36 cellular contexts compared by ENCODE assay signal in genomic region chr17:63758428-63758827, GRCh38.
"Had no signal": no experiment of that assay in that cellular context is flagged by ENCODE, and none has a peak within 500 bp of the region (broad histone marks: within the 10 kb centered on the region; RNA-seq: fewer than 3 reads in every experiment).

No MANE protein-coding gene starts in this region.

- H3K4me1 ChIP-seq: breast epithelium had no signal

- FAIRE-seq: RCC 7860 had no signal

- H3K27me3 Mint-ChIP-seq: activated B cell treated with CpG ODN at 0.5 μM for 24 hours; activated CD4-positive, alpha-beta memory T cell treated with anti-CD3 and anti-CD28 coated beads for 36 hours; activated naive CD8-positive, alpha-beta T cell treated with anti-CD3 and anti-CD28 coated beads for 36 hours; activated T-helper 17 cell treated with anti-CD3 and anti-CD28 coated beads, Interleukin-2, amount 50 U/mL, for 72 hours; T-cell had no signal

- DNase-seq: activated B cell treated with CpG ODN at 0.5 μM for 24 hours; activated CD4-positive, alpha-beta memory T cell treated with anti-CD3 and anti-CD28 coated beads for 36 hours; activated CD4-positive, alpha-beta T cell treated with anti-CD3 and anti-CD28 coated beads for 4 hours; activated CD4-positive, alpha-beta T cell treated with anti-CD3 and anti-CD28 coated beads, Interleukin-2, amount 50 U/mL, for 1 hour; activated CD4-positive, CD25-positive, alpha-beta regulatory T cell treated with anti-CD3 and anti-CD28 coated beads, Interleukin-2, amount 50 U/mL, for 72 hours; activated CD8-positive, alpha-beta memory T cell treated with anti-CD3 and anti-CD28 coated beads, Interleukin-2, amount 50 U/mL, for 4 hours; activated effector memory CD4-positive, alpha-beta T cell treated with anti-CD3 and anti-CD28 coated beads, Interleukin-2, amount 50 U/mL, for 16 hours; activated naive CD4-positive, alpha-beta T cell; activated naive CD4-positive, alpha-beta T cell treated with anti-CD3 and anti-CD28 coated beads, Interleukin-2, amount 50 U/mL, for 16 hours; activated naive CD8-positive, alpha-beta T cell treated with anti-CD3 and anti-CD28 coated beads for 36 hours; activated T-cell treated with anti-CD3 and anti-CD28 coated beads for 4 hours; activated T-cell treated with anti-CD3 and anti-CD28 coated beads, Interleukin-2, amount 50 U/mL, for 48 hours; amniotic stem cell; aorta; Kasumi-1; MG63; NCI-H1048; NCI-H1105 treated with DMSO at 0.1 percent for 48 hours; NCI-H1436; NCI-H1694; NCI-H1930; NCI-H2081 treated with DMSO at 0.1 percent for 48 hours; NCI-H345; NCI-H524 treated with DMSO at 0.1 percent for 48 hours; PC-9; SIG-M5; T-cell; T-helper 2 cell; T-helper 9 cell had no signal

- H3K4me3 ChIP-seq: breast epithelium, MG63, PC-9 had no signal

- H3K4me2 ChIP-seq: PC-9 had no signal

- H3K9me3 Mint-ChIP-seq: activated B cell treated with CpG ODN at 0.5 μM for 24 hours; activated CD4-positive, alpha-beta memory T cell treated with anti-CD3 and anti-CD28 coated beads for 36 hours; activated naive CD8-positive, alpha-beta T cell treated with anti-CD3 and anti-CD28 coated beads for 36 hours; activated T-helper 17 cell treated with anti-CD3 and anti-CD28 coated beads, Interleukin-2, amount 50 U/mL, for 72 hours; T-cell had no signal

- H2AFZ ChIP-seq: PC-9 had no signal

- H3K27ac Mint-ChIP-seq: activated CD4-positive, alpha-beta memory T cell treated with anti-CD3 and anti-CD28 coated beads for 36 hours; activated naive CD8-positive, alpha-beta T cell treated with anti-CD3 and anti-CD28 coated beads for 36 hours; activated T-helper 17 cell treated with anti-CD3 and anti-CD28 coated beads, Interleukin-2, amount 50 U/mL, for 72 hours; T-cell had no signal

- H3K4me1 Mint-ChIP-seq: activated T-helper 17 cell treated with anti-CD3 and anti-CD28 coated beads, Interleukin-2, amount 50 U/mL, for 72 hours had no signal

- H3K9me3 ChIP-seq: breast epithelium, MG63 had no signal

- H3K27me3 ChIP-seq: breast epithelium, MG63 had no signal

- ATAC-seq: activated T-helper 17 cell treated with anti-CD3 and anti-CD28 coated beads, Interleukin-2, amount 50 U/mL, for 72 hours; Right ventricle myocardium inferior; SK-N-SH treated with all-trans-retinoic acid at 6 μM for 48 hours; T-cell had no signal

- H3K27ac ChIP-seq: breast epithelium, PC-9, RWPE1, VCaP had no signal

- H3K4me3 Mint-ChIP-seq: activated B cell treated with CpG ODN at 0.5 μM for 24 hours; activated CD4-positive, alpha-beta memory T cell treated with anti-CD3 and anti-CD28 coated beads for 36 hours; activated naive CD8-positive, alpha-beta T cell treated with anti-CD3 and anti-CD28 coated beads for 36 hours; activated T-helper 17 cell treated with anti-CD3 and anti-CD28 coated beads, Interleukin-2, amount 50 U/mL, for 72 hours; T-cell had no signal
